Comparison of ENCODE assay signal across 10 cellular contexts in the genomic region with DNA sequence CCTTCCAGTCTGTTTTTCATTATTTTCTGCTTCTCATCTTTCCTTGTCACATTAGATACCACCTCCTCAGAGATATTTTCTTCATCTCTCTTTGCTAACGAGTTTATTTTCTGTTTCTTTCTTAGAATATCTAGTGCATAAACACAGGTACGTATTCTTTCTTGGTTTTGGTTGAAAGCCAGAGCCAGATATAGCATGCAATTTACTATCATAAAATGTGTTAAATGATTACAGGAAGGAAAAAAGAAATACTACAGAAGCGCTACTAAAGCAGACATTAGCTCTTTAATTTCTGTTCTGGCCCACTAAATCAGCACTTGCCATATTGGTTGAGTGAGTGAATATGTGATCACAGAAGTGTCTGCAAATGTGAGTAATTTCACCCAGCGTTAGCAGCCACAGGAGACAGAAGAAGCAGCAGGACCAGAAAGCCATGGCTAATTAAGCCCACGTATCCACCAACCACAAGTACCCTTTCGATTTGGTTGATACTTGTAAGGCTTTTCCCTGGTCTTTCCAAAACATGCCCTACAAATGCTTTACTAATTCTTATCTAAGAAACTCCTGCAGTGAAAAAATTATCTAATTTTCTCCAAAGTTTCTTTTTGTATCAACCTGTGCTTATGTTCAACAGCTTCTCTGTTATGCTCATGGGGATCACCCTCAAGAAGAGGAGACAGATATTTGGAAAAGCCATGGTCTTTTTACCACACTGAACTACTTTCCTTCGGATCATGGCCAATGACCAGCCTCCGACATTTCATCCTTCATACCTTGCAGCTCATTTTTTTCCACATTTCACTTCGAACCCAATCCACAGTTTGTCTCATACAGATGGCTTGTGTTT. TPM values are rescaled to one million over a fixed set of nuclear protein-coding genes. Genes with fewer than 3 reads are reported as not detected.
DNase-seq lines count a peak whose midpoint lies in the region; ATAC-seq and TF ChIP-seq lines count a peak whose summit lies in the region.
"Had no signal": no experiment of that assay in that cellular context is flagged by ENCODE, and none has a peak within 500 bp of the region (broad histone marks: within the 10 kb centered on the region; RNA-seq: fewer than 3 reads in every experiment).

No MANE protein-coding gene starts in this region.

- H3K9ac ChIP-seq in mammary epithelial cell (ENCODE audit: insufficient read depth, low read length), result no peak overlapping the region

- no peaks in the 10 kb centered on the region for H3K36me3 ChIP-seq in mammary epithelial cell (ENCODE audit: insufficient read depth, low read length)

- H2AFZ ChIP-seq in mammary epithelial cell (ENCODE audit: low read depth, low read length), result peak overlapping the region; percentile 12

- WGBS in mammary epithelial cell (ENCODE audit: low coverage, missing lambda C conversion rate), result 96% methylated on average over 9 of the region's 9 CpGs

- no peak for TF ChIP-seq CTCF in mammary epithelial cell (conservative IDR thresholded peaks at IDR 0.05 in 1 of 2, IDR thresholded peaks at IDR 0.05 in 1 of 2; ENCODE audit: extremely low read depth in 1 of 2, insufficient read depth in 1 of 2, low read depth in 1 of 2, low read length in 2 of 2)

- no peak for DNase-seq in mammary epithelial cell
- DNase-seq in kidney glomerular epithelial cell (lab: John Stamatoyannopoulos, UW), result no peak
- DNase-seq in activated effector memory CD4-positive, alpha-beta T cell treated with anti-CD3 and anti-CD28 coated beads, Interleukin-2, amount 50 U/mL, for 16 hours, result no peak
- no peak for DNase-seq in A172 (ENCODE audit: low spot score)
- no peak for DNase-seq in pons (ENCODE audit: low spot score)
- DNase-seq: substantia nigra had no signal

- ATAC-seq in GM18498 (IDR thresholded peaks at IDR 0.05; ENCODE audit: unreplicated experiment) (peak; percentile 47), GM21390 (IDR thresholded peaks at IDR 0.05; ENCODE audit: unreplicated experiment) (peak; percentile 49), HG03159 (IDR thresholded peaks at IDR 0.05; ENCODE audit: unreplicated experiment) (peak; percentile 43)
- ATAC-seq: sciatic nerve had no signal

- intact Hi-C loops in mammary epithelial cell (cut with micrococcal nuclease), result no loop called here

- no peak overlapping the region for H3K4me3 ChIP-seq in mammary epithelial cell (replicated peaks in 1 of 3; ENCODE audit: insufficient read depth in 1 of 3, low read depth in 2 of 3, low read length in 3 of 3)

- H3K4me1 ChIP-seq in mammary epithelial cell (ENCODE audit: insufficient read depth, low read length), result peaks cover 44% of the 10 kb centered on the region

- peak overlapping the region; percentile 77 for H3K27ac ChIP-seq in mammary epithelial cell (ENCODE audit: insufficient read depth, low read depth, low read length)

- in situ Hi-C loops in mammary epithelial cell (cut with MboI; ENCODE audit: low sequenced_read_pairs in 2 of 2), result no loop called here

- dilution Hi-C loops in mammary epithelial cell (cut with HindIII; ENCODE audit: low sequenced_read_pairs), result no loop called here

- no peaks in the 10 kb centered on the region for H4K20me1 ChIP-seq in mammary epithelial cell (ENCODE audit: insufficient read depth, low read length)

- no TSS peak for BruUV-seq in mammary epithelial cell (replicated peaks; lab: Mats Ljungman, UMichigan)

- H3K79me2 ChIP-seq in mammary epithelial cell (ENCODE audit: insufficient read depth, low read length), result no peaks in the 10 kb centered on the region

- CTCF ChIA-PET in mammary epithelial cell (lab: Charles Lee; ENCODE audit: low non-redundant PET), result no interaction called here

- H3K27me3 ChIP-seq in mammary epithelial cell (ENCODE audit: insufficient read depth, low read length), result no peaks in the 10 kb centered on the region

- peak overlapping the region; percentile 54 for H3K4me2 ChIP-seq in mammary epithelial cell (ENCODE audit: insufficient read depth, low read depth, low read length)

- no peaks in the 10 kb centered on the region for H3K9me3 ChIP-seq in mammary epithelial cell (replicated peaks; ENCODE audit: insufficient read depth, low read length)

RNA-seq across cellular contexts. Expression of a gene that starts 23.1 kb away (rescaled TPM):
- total RNA-seq in mammary epithelial cell, result 1 to 10 TPM; 3.0 to 3.2 TPM
- 0.51 TPM for polyA plus RNA-seq in mammary epithelial cell
- not detected for polyA minus RNA-seq in mammary epithelial cell
- total RNA-seq in A172 (2014; rRNA removed; shearing (Covaris generic)), result 0.05 TPM in 1 of 2 replicates, not detected in the other
